In the genomic region with DNA sequence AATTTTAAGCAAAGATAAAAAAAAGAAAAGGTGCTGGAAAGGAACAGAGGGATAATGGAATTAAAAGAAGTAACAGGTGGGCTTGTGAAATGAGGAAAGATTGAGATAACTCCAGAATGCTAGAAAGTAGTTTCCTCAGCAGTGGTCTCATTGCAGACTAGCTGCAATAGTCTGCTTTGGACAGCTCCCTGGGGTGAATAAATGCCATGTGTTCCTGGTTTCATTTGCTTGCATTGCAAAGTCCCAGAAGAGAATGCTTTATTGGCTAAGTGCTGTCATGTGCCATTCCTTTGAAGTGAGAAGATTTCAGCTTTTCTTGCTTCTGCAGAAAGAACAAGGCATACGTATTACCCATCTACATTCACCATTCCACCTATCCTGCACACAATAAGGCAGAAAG, we compare ENCODE assay signal across 1 cellular context.
TF ChIP-seq lines count a peak whose summit lies in the region.

No MANE protein-coding gene starts in this region.

TF ChIP-seq in Ishikawa, 13 proteins besides CTCF, POLR2A, EP300 and RAD21 (continued from another document):
- TF ChIP-seq, protein P1, sequence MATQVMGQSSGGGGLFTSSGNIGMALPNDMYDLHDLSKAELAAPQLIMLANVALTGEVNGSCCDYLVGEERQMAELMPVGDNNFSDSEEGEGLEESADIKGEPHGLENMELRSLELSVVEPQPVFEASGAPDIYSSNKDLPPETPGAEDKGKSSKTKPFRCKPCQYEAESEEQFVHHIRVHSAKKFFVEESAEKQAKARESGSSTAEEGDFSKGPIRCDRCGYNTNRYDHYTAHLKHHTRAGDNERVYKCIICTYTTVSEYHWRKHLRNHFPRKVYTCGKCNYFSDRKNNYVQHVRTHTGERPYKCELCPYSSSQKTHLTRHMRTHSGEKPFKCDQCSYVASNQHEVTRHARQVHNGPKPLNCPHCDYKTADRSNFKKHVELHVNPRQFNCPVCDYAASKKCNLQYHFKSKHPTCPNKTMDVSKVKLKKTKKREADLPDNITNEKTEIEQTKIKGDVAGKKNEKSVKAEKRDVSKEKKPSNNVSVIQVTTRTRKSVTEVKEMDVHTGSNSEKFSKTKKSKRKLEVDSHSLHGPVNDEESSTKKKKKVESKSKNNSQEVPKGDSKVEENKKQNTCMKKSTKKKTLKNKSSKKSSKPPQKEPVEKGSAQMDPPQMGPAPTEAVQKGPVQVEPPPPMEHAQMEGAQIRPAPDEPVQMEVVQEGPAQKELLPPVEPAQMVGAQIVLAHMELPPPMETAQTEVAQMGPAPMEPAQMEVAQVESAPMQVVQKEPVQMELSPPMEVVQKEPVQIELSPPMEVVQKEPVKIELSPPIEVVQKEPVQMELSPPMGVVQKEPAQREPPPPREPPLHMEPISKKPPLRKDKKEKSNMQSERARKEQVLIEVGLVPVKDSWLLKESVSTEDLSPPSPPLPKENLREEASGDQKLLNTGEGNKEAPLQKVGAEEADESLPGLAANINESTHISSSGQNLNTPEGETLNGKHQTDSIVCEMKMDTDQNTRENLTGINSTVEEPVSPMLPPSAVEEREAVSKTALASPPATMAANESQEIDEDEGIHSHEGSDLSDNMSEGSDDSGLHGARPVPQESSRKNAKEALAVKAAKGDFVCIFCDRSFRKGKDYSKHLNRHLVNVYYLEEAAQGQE (IDR thresholded peaks at IDR 0.05; ENCODE audit: low read depth): peak; percentile 44; the same call in 1 of the 2 replicates
